ENCODE assay signal across 1 cellular context in genomic region chr3:146035366-146035765, GRCh38.
TF ChIP-seq lines count a peak whose summit lies in the region.

No MANE protein-coding gene starts in this region.

TF ChIP-seq in IMR-90, 13 proteins besides CTCF, POLR2A, EP300 and RAD21 (continued from another document):
- TF ChIP-seq MAFK (IDR thresholded peaks at IDR 0.05; ENCODE audit: low read depth, low read length) (no peak), NFE2L2 (IDR thresholded peaks at IDR 0.05; ENCODE audit: low read depth, low read length) (no peak), FOS (IDR thresholded peaks at IDR 0.05; ENCODE audit: low read depth, low read length) (no peak), CEBPB (IDR thresholded peaks at IDR 0.05; ENCODE audit: low read depth, low read length) (peak; percentile 86)
